In genomic region chr10:16341637-16342036, GRCh38 we compare ENCODE assay signal across 29 cellular contexts.
"Had no signal": no experiment of that assay in that cellular context is flagged by ENCODE, and none has a peak within 500 bp of the region (broad histone marks: within the 10 kb centered on the region; RNA-seq: fewer than 3 reads in every experiment).

No MANE protein-coding gene starts in this region.

- H3K9me3 ChIP-seq: MG63, SJSA1 had no signal

- ATAC-seq: activated CD4-positive, CD25-positive, alpha-beta regulatory T cell treated with anti-CD3 and anti-CD28 coated beads, Interleukin-2, amount 50 U/mL, for 24 hours; activated CD8-positive, alpha-beta T cell treated with anti-CD3 and anti-CD28 coated beads for 36 hours; activated T-cell treated with anti-CD3 and anti-CD28 coated beads, Interleukin-2, amount 50 U/mL, for 72 hours; Panc1; SK-N-SH treated with all-trans-retinoic acid at 6 μM for 48 hours had no signal

- H3K36me3 ChIP-seq: brain microvascular endothelial cell, cardiac muscle cell, MG63, SJSA1 had no signal

- H3K27me3 ChIP-seq: brain microvascular endothelial cell, cardiac muscle cell, MG63, SJSA1 had no signal

- H3K4me3 ChIP-seq: cardiac muscle cell, MG63, SJSA1 had no signal

- DNase-seq: activated CD4-positive, alpha-beta T cell treated with anti-CD3 and anti-CD28 coated beads for 4 hours; activated CD8-positive, alpha-beta memory T cell treated with anti-CD3 and anti-CD28 coated beads, Interleukin-2, amount 50 U/mL, for 4 hours; activated CD8-positive, alpha-beta T cell treated with anti-CD3 and anti-CD28 coated beads for 36 hours; activated gamma-delta T cell treated with Interleukin-2 at 50 U/mL for 16 hours; activated naive CD4-positive, alpha-beta T cell treated with anti-CD3 and anti-CD28 coated beads, Interleukin-2, amount 10 ng/mL, durations not matched to agents 7 days and 5 days; activated naive CD8-positive, alpha-beta T cell treated with anti-CD3 and anti-CD28 coated beads for 36 hours; activated T-cell treated with anti-CD3 and anti-CD28 coated beads, Interleukin-2, amount 50 U/mL, for 72 hours; brain microvascular endothelial cell; KG1; MG63; MV-4-11; NCI-H1092 treated with DMSO at 0.1 percent for 48 hours; NCI-H1417 treated with DMSO at 0.1 percent for 48 hours; NCI-H1694; NCI-H2029; NCI-H2107; NCI-H2171 treated with DMSO at 0.1 percent for 48 hours; NCI-H345; NCI-H510A; NCI-H526 treated with DMSO at 0.1 percent for 48 hours; NK-92 treated with Interleukin-12 subunit alpha and Interleukin-12 subunit beta, amount 100 ng/mL, for 24 hours; OCI-M1; SHP77; SW 1271 had no signal

- H3K4me1 ChIP-seq: SJSA1 had no signal
